17 cellular contexts compared by ENCODE assay signal in the genomic region with DNA sequence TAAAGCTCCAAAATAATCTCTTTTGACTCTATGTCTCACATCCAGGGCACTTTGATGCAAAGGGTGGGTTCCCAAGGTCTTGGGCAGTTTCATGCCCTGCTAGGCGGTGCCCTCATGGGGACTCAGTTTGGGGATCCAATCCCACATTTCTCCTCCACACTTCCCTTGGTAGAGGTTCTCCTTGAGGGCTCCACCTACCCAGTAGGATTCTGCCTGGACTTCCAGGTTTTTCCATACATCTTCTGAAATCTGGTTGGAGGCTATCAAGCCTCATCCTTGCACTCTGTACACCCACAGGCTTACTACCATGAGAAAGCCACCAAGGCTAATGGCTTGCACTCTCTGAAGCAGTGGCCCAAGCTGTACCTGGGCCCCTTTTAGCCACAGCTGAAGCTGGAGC. TPM values are rescaled to one million over a fixed set of nuclear protein-coding genes. Genes with fewer than 3 reads are reported as not detected.
DNase-seq lines count a peak whose midpoint lies in the region; ATAC-seq and TF ChIP-seq lines count a peak whose summit lies in the region.
"Had no signal": no experiment of that assay in that cellular context is flagged by ENCODE, and none has a peak within 500 bp of the region (broad histone marks: within the 10 kb centered on the region; RNA-seq: fewer than 3 reads in every experiment).

No MANE protein-coding gene starts in this region.

- H3K9me3 Mint-ChIP-seq in GM23338 = peaks cover 24% of the 10 kb centered on the region
- peaks cover 19% of the 10 kb centered on the region for H3K9me3 Mint-ChIP-seq in memory B cell

- no peak overlapping the region for H3K4me2 ChIP-seq in GM23338
- H3K4me2 ChIP-seq: A549 had no signal

- no peaks in the 10 kb centered on the region for H3F3A ChIP-seq in GM23338 (replicated peaks; ENCODE audit: low read depth)

- TF ChIP-seq CTCF in GM12865 (IDR thresholded peaks at IDR 0.05; ENCODE audit: insufficient read depth, low read depth, low read length, missing control alignments) (no peak), GM23338 (conservative IDR thresholded peaks at IDR 0.05; ENCODE audit: low read depth in 2 of 2) (no peak)

- H3K4me1 Mint-ChIP-seq in GM23338 (no peaks in the 10 kb centered on the region), memory B cell (no peaks in the 10 kb centered on the region)

- ATAC-seq in GM23338 = no peak
- no peak for ATAC-seq in memory B cell (ENCODE audit: low read depth)
- no peak for ATAC-seq in left colon
- ATAC-seq: A549 had no signal

- DNase-seq in GM12865 (ENCODE audit: low read depth) (peak; percentile 5), GM23338 (ENCODE audit: low spot score) (peak; percentile 3), OCI-M1 (lab: John Stamatoyannopoulos, UW) (peak; percentile 7), memory B cell (ENCODE audit: low spot score in 2 of 2) (no peak), left colon (no peak), epidermal melanocyte (ENCODE audit: insufficient read length, low spot score) (no peak), cortex of kidney (lab: John Stamatoyannopoulos, UW) (no peak)
- DNase-seq: BE2C; CD4-positive, alpha-beta memory T cell; DMS79; GOT3; H9; KBM-7 had no signal

- no peaks in the 10 kb centered on the region for H3K4me1 ChIP-seq in GM23338 (ENCODE audit: insufficient read depth)
- H3K4me1 ChIP-seq: A549, BE2C had no signal

- no peak overlapping the region for H3K27ac ChIP-seq in GM23338 (ENCODE audit: low read depth)
- H3K27ac ChIP-seq: A549, C4-2B had no signal

- no peaks in the 10 kb centered on the region for H4K20me1 ChIP-seq in GM23338 (replicated peaks; ENCODE audit: insufficient read depth)

- H3K27me3 Mint-ChIP-seq in GM23338 (ENCODE audit: insufficient read depth, low read depth, poor library complexity) (no peaks in the 10 kb centered on the region), memory B cell (no peaks in the 10 kb centered on the region)
- H3K27me3 Mint-ChIP-seq: CD4-positive, alpha-beta memory T cell had no signal

- H3K36me3 ChIP-seq in GM23338 (ENCODE audit: insufficient read depth) = no peaks in the 10 kb centered on the region; the same call in 1 of the 2 replicates
- H3K36me3 ChIP-seq: BE2C had no signal

- H2AFZ ChIP-seq in GM23338 = no peak overlapping the region

- H3K4me3 ChIP-seq in GM12865 (ENCODE audit: low read depth, low read length) (no peak overlapping the region), GM23338 (no peak overlapping the region)
- H3K4me3 ChIP-seq: A549 had no signal

- no peaks in the 10 kb centered on the region for H3K27me3 ChIP-seq in GM23338 (ENCODE audit: insufficient read depth)
- H3K27me3 ChIP-seq: BE2C had no signal

- no peaks in the 10 kb centered on the region for H3K79me2 ChIP-seq in GM23338 (replicated peaks; ENCODE audit: insufficient read depth)

- H3K36me3 Mint-ChIP-seq in GM23338 (ENCODE audit: low read depth) (peaks cover 19% of the 10 kb centered on the region), memory B cell (peaks cover 23% of the 10 kb centered on the region)

- intact Hi-C loops in left colon (cut with DNase I, micrococcal nuclease) = no loop called here

- H3K27ac Mint-ChIP-seq in GM23338 (no peak overlapping the region), memory B cell (peak overlapping the region; percentile 62)
- H3K27ac Mint-ChIP-seq: H9 had no signal

- no peak overlapping the region for H3K4me3 Mint-ChIP-seq in GM23338
- no peak overlapping the region for H3K4me3 Mint-ChIP-seq in memory B cell
- H3K4me3 Mint-ChIP-seq: H9 had no signal

- H3K9me2 ChIP-seq in GM23338 (ENCODE audit: insufficient read depth) = no peaks in the 10 kb centered on the region

TF ChIP-seq in GM23338, 12 proteins besides CTCF, POLR2A, EP300 and RAD21:
- TF ChIP-seq, protein P1, sequence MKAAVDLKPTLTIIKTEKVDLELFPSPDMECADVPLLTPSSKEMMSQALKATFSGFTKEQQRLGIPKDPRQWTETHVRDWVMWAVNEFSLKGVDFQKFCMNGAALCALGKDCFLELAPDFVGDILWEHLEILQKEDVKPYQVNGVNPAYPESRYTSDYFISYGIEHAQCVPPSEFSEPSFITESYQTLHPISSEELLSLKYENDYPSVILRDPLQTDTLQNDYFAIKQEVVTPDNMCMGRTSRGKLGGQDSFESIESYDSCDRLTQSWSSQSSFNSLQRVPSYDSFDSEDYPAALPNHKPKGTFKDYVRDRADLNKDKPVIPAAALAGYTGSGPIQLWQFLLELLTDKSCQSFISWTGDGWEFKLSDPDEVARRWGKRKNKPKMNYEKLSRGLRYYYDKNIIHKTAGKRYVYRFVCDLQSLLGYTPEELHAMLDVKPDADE (IDR thresholded peaks at IDR 0.05) = no peak
- no peak for TF ChIP-seq ZNF331 (CRISPR knock-in tag; IDR thresholded peaks at IDR 0.05; ENCODE audit: low read depth)
TF ChIP-seq in GM23338: peak in this region for 0.

RNA-seq across cellular contexts. Expression of a gene that starts 49.8 kb away (rescaled TPM):
- 0.35 TPM in 1 of 2 replicates, not detected in the other for total RNA-seq in GM23338 (2014; rRNA removed; shearing (Covaris generic))
- polyA plus RNA-seq in GM23338 (2016; fragmentation: Nextera tagmentation; extraction: Ambion mirVana) = 0.17 and 0.44 TPM in 2 replicates
- under 1 TPM in 1 of 2 donors, not detected in 1; 0.11 TPM for total RNA-seq in left colon
- total RNA-seq: G401 had no signal
- polyA plus RNA-seq: A549, AG04450 had no signal

Comparison
In these comparisons a context has a peak if more than half of its experiments do, and no peak if none do; other contexts are left out.
1. DNase-seq: peak in GM12865 (single experiment), GM23338 (single experiment) and OCI-M1 (single experiment); none in memory B cell (0 of 2), left colon (0 of 2), epidermal melanocyte (single experiment) and cortex of kidney (single experiment).